8 cellular contexts compared by ENCODE assay signal in genomic region chr1:94045465-94046056, GRCh38.
A peak's percentile ranks its signal among the peaks of the same experiment; 100 is the strongest.
DNase-seq lines count a peak whose midpoint lies in the region; ATAC-seq and TF ChIP-seq lines count a peak whose summit lies in the region.

No MANE protein-coding gene starts in this region.

- peak overlapping the region; percentile 20 to 75 (median 48) for H3K4me3 Mint-ChIP-seq in naive thymus-derived CD8-positive, alpha-beta T cell

- DNase-seq in BE2C (peak; percentile 35), NCI-H524 treated with DMSO at 0.1 percent for 48 hours (lab: John Stamatoyannopoulos, UW) (peak; percentile 48), fibroblast of villous mesenchyme (ENCODE audit: low read depth) (peak; percentile 95), thyroid gland (peak; percentile 97 to 98)
- DNase-seq in activated T-cell treated with anti-CD3 and anti-CD28 coated beads, Interleukin-2, amount 50 U/mL, for 48 hours, result peak; percentile 59 to 65
- DNase-seq in naive thymus-derived CD8-positive, alpha-beta T cell, result peak in 8 of 10 donors; percentile 6 to 32 (median 24)

- H3K27me3 ChIP-seq in BE2C, result no peaks in the 10 kb centered on the region
- H3K27me3 ChIP-seq in thyroid gland, result no peaks in the 10 kb centered on the region

- peak overlapping the region; percentile 61 to 84 (median 84) for H3K27ac ChIP-seq in thyroid gland

- H3K27ac Mint-ChIP-seq in naive thymus-derived CD8-positive, alpha-beta T cell, result peak overlapping the region in 1 of 10 donors; percentile 38

- POLR2A ChIA-PET in naive thymus-derived CD8-positive, alpha-beta T cell (lab: Charles Lee), result no interaction called here

- TF ChIP-seq POLR2A in thyroid gland (IDR thresholded peaks at IDR 0.05), result peak in 1 of 2 donors; percentile 41

- no peaks in the 10 kb centered on the region for H3K9me3 Mint-ChIP-seq in naive thymus-derived CD8-positive, alpha-beta T cell

- H3K4me3 ChIP-seq in BE2C (ENCODE audit: low read depth, low read length), result no peak overlapping the region
- peak overlapping the region; percentile 16 for H3K4me3 ChIP-seq in fibroblast of villous mesenchyme (ENCODE audit: low read depth, low read length)
- no peak overlapping the region for H3K4me3 ChIP-seq in thyroid gland (replicated peaks in 1 of 3)

- peaks cover 4 to 22% (median 8%) of the 10 kb centered on the region in 5 donors for H3K27me3 Mint-ChIP-seq in naive thymus-derived CD8-positive, alpha-beta T cell

- ATAC-seq in GM19395 (IDR thresholded peaks at IDR 0.05; ENCODE audit: unreplicated experiment), result peak; percentile 69
- peak; percentile 39 to 41 for ATAC-seq in naive thymus-derived CD8-positive, alpha-beta T cell
- ATAC-seq in GM18873 (IDR thresholded peaks at IDR 0.05; ENCODE audit: low FRiP score, unreplicated experiment), result no peak

- H3K36me3 ChIP-seq in BE2C (no peaks in the 10 kb centered on the region), thyroid gland (no peaks in the 10 kb centered on the region)

- H3K4me1 Mint-ChIP-seq in naive thymus-derived CD8-positive, alpha-beta T cell, result peaks cover 0 to 5% (median 2%) of the 10 kb centered on the region in 4 donors

- H3K4me1 ChIP-seq in BE2C (no peaks in the 10 kb centered on the region; the same call in 1 of the 2 replicates), thyroid gland (peaks cover 14 to 42% of the 10 kb centered on the region in 2 donors)

- H3K9me3 ChIP-seq in BE2C, result no peaks in the 10 kb centered on the region
- H3K9me3 ChIP-seq in thyroid gland, result no peaks in the 10 kb centered on the region

- TF ChIP-seq CTCF in BE2C (IDR thresholded peaks at IDR 0.05; ENCODE audit: low read depth, low read length), result peak; percentile 36
- TF ChIP-seq CTCF in fibroblast of villous mesenchyme (IDR thresholded peaks at IDR 0.05; ENCODE audit: insufficient read depth, low read depth, low read length), result peak; percentile 77
- TF ChIP-seq CTCF in thyroid gland (IDR thresholded peaks at IDR 0.05), result peak; percentile 32 to 93 (median 70)

- intact Hi-C loops in thyroid gland (cut with DNase I), result no loop called here

- 14 to 23% methylated on average over 13 to 22 of the region's 22 CpGs for WGBS in thyroid gland, 2 donors

- H3K36me3 Mint-ChIP-seq in naive thymus-derived CD8-positive, alpha-beta T cell, result no peaks in the 10 kb centered on the region

Comparison
In these comparisons a context has a peak if more than half of its experiments do, and no peak if none do; other contexts are left out.
1. DNase-seq: peak in every context shown above with its lines; median percentile 98 in thyroid gland; 95 in fibroblast of villous mesenchyme; 62 in activated T-cell treated with anti-CD3 and anti-CD28 coated beads, Interleukin-2, amount 50 U/mL, for 48 hours; 48 in NCI-H524 treated with DMSO at 0.1 percent for 48 hours; 35 in BE2C; 24 in naive thymus-derived CD8-positive, alpha-beta T cell.